Comparison of ENCODE assay signal across 21 cellular contexts in genomic region chr16:13795131-13795530, GRCh38.
"Had no signal": no experiment of that assay in that cellular context is flagged by ENCODE, and none has a peak within 500 bp of the region (broad histone marks: within the 10 kb centered on the region; RNA-seq: fewer than 3 reads in every experiment).

No MANE protein-coding gene starts in this region.

- H3K4me3 ChIP-seq: coronary artery, stomach, testis, upper lobe of right lung had no signal

- DNase-seq: activated B cell treated with CpG ODN at 0.5 μM for 24 hours; activated CD4-positive, alpha-beta memory T cell treated with anti-CD3 and anti-CD28 coated beads for 36 hours; activated CD4-positive, alpha-beta T cell treated with anti-CD3 and anti-CD28 coated beads for 4 hours; activated CD8-positive, alpha-beta memory T cell treated with anti-CD3 and anti-CD28 coated beads, Interleukin-2, amount 10 ng/mL, durations not matched to agents 7 days and 5 days; activated naive CD4-positive, alpha-beta T cell; activated naive CD8-positive, alpha-beta T cell treated with anti-CD3 and anti-CD28 coated beads for 36 hours; amniotic stem cell; foreskin melanocyte; mesendoderm; retina; small intestine; stimulated activated CD4-positive, alpha-beta T cell treated with anti-CD3 and anti-CD28 coated beads, Interleukin-15, amount 100 ng/mL, for 24 hours; stimulated activated CD4-positive, alpha-beta T cell treated with anti-CD3 and anti-CD28 coated beads, Interleukin-2, amount 100 ng/mL, for 48 hours; stomach; T-cell; testis; upper lobe of right lung had no signal

- ATAC-seq: activated CD8-positive, alpha-beta memory T cell treated with anti-CD3 and anti-CD28 coated beads, Interleukin-2, amount 10 ng/mL, durations not matched to agents 7 days and 5 days; activated T-helper 17 cell treated with anti-CD3 and anti-CD28 coated beads, Interleukin-2, amount 50 U/mL, for 72 hours; natural killer cell treated with Interleukin-12 subunit alpha and Interleukin-12 subunit beta and Interleukin-15 and Interleukin-18, amount 100 ng/mL, for 72 hours; SK-N-SH treated with all-trans-retinoic acid at 6 μM for 48 hours; T-cell; upper lobe of right lung had no signal

- H3K27me3 ChIP-seq: testis, upper lobe of right lung had no signal

- H3K9me3 ChIP-seq: testis, upper lobe of right lung had no signal

- H3K4me1 ChIP-seq: stomach, testis, upper lobe of right lung had no signal

- H3K36me3 ChIP-seq: stomach, upper lobe of right lung had no signal

- H3K27ac ChIP-seq: stomach, testis, upper lobe of right lung had no signal
